32 cellular contexts compared by ENCODE assay signal in genomic region chr2:232777278-232777677, GRCh38. TPM values are rescaled to one million over a fixed set of nuclear protein-coding genes. Genes with fewer than 3 reads are reported as not detected.
"Had no signal": no experiment of that assay in that cellular context is flagged by ENCODE, and none has a peak within 500 bp of the region (broad histone marks: within the 10 kb centered on the region; RNA-seq: fewer than 3 reads in every experiment).

No MANE protein-coding gene starts in this region.

- H3K4me3 ChIP-seq: MG63, SJCRH30 had no signal

- H3K4me1 ChIP-seq: SJCRH30 had no signal

- DNase-seq: activated B cell treated with CpG ODN at 0.5 μM for 24 hours; activated CD4-positive, alpha-beta memory T cell treated with anti-CD3 and anti-CD28 coated beads, Interleukin-2, amount 10 ng/mL, durations not matched to agents 7 days and 5 days; activated CD4-positive, alpha-beta T cell treated with anti-CD3 and anti-CD28 coated beads for 1 hour; activated CD4-positive, alpha-beta T cell treated with anti-CD3 and anti-CD28 coated beads for 48 hours; activated CD8-positive, alpha-beta memory T cell treated with anti-CD3 and anti-CD28 coated beads for 24 hours; activated CD8-positive, alpha-beta memory T cell treated with anti-CD3 and anti-CD28 coated beads, Interleukin-2, amount 10 ng/mL, durations not matched to agents 7 days and 5 days; activated CD8-positive, alpha-beta memory T cell treated with anti-CD3 and anti-CD28 coated beads, Interleukin-2, amount 50 U/mL, for 48 hours; activated effector memory CD4-positive, alpha-beta T cell treated with Interleukin-2 at 50 U/mL for 16 hours; activated naive CD4-positive, alpha-beta T cell treated with anti-CD3 and anti-CD28 coated beads, Interleukin-2, amount 10 ng/mL, durations not matched to agents 7 days and 5 days; activated naive CD8-positive, alpha-beta T cell treated with anti-CD3 and anti-CD28 coated beads, Interleukin-2, amount 50 U/mL, for 24 hours; activated T-cell treated with anti-CD3 and anti-CD28 coated beads, Interleukin-2, amount 50 U/mL, for 48 hours; amniotic stem cell; aorta; brain microvascular endothelial cell; central memory CD4-positive, alpha-beta T cell; Karpas-422; KBM-7; MG63; NCI-H1048; NCI-H1105 treated with DMSO at 0.1 percent for 48 hours; NCI-H1436; NCI-H1694; NCI-H1930; NCI-H2081 treated with DMSO at 0.1 percent for 48 hours; NCI-H226; NCI-H446 treated with DMSO at 0.1 percent for 48 hours; NCI-H524; SHP77; SJCRH30; SK-N-SH had no signal

- H3K27ac ChIP-seq: brain microvascular endothelial cell, SJCRH30 had no signal

- ATAC-seq: activated CD8-positive, alpha-beta memory T cell treated with anti-CD3 and anti-CD28 coated beads, Interleukin-2, amount 10 ng/mL, durations not matched to agents 7 days and 5 days; activated naive CD8-positive, alpha-beta T cell treated with anti-CD3 and anti-CD28 coated beads, Interleukin-2, amount 50 U/mL, for 24 hours; Panc1 had no signal

- H3K4me2 ChIP-seq: SK-N-SH had no signal

- H3K27me3 ChIP-seq: brain microvascular endothelial cell, MG63, SJCRH30 had no signal

- H3K9ac ChIP-seq: SK-N-SH had no signal

- H3K9me3 ChIP-seq: MG63, SJCRH30, SK-N-SH had no signal

RNA-seq across cellular contexts. Expression of gene KCNJ13, which starts 0.9 kb away (rescaled TPM):
- total RNA-seq: activated B cell treated with CpG ODN at 0.5 μM for 24 hours; activated CD4-positive, alpha-beta memory T cell treated with anti-CD3 and anti-CD28 coated beads, Interleukin-2, amount 10 ng/mL, durations not matched to agents 7 days and 5 days; activated CD8-positive, alpha-beta memory T cell treated with anti-CD3 and anti-CD28 coated beads, Interleukin-2, amount 10 ng/mL, durations not matched to agents 7 days and 5 days; aorta; RPMI7951; SJCRH30 had no signal
- polyA plus RNA-seq: SK-N-SH had no signal
